Comparison of ENCODE assay signal across 8 cellular contexts in the genomic region with DNA sequence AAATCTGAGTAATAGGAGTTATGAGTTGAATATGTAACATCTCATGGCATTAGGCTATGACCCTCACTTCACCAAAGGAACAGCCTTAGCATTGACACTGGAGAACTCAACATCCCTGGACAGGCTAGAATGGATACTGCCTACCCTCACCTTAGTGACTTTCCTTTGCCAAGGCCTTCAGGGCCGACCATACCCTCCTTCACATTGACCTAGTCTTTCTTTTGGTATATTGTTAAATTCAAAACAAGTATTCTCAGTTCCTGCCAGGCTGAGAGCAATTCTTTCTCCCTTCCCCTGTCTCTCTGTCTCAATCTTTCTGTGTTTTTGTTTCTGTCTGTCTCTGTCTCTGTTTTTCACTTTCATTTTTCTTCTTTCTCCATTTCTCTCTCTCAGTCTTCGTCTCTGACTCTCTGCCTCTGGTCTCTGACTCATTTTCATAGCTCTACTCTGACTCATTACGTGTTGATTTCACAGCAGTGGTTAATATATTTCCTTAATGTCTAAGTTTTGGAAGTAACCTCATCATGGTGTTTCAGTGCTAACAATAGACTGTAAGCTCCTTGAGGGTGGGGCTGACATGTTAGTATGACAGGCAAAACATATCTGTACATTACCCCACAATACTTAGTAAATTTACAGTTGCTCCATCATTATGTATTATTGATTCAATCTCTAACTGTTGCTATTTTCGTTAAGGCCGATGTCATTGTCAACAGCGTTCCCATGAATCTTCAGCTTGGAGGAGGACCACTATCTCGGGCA. TPM values are rescaled to one million over a fixed set of nuclear protein-coding genes. Genes with fewer than 3 reads are reported as not detected.
A peak's percentile ranks its signal among the peaks of the same experiment; 100 is the strongest.
DNase-seq lines count a peak whose midpoint lies in the region; ATAC-seq, FAIRE-seq and TF ChIP-seq lines count a peak whose summit lies in the region.

No MANE protein-coding gene starts in this region.

- DNase-seq in GM12892 (ENCODE audit: insufficient read length) (peak; percentile 40), HTR-8/SVneo (ENCODE audit: insufficient read length, low spot score) (peak; percentile 59), adipocyte (ENCODE audit: low read depth) (peak; percentile 71), smooth muscle cell (lab: John Stamatoyannopoulos, UW; ENCODE audit: unreplicated experiment) (no peak), NCI-H2171 (lab: John Stamatoyannopoulos, UW) (no peak), cortex of kidney (lab: John Stamatoyannopoulos, UW) (no peak), NCI-H524 treated with DMSO at 0.1 percent for 48 hours (lab: John Stamatoyannopoulos, UW) (no peak)

- peak overlapping the region; percentile 50 for H2AFZ ChIP-seq in smooth muscle cell (ENCODE audit: low read depth)

- no peaks in the 10 kb centered on the region for H4K20me1 ChIP-seq in smooth muscle cell (ENCODE audit: low read depth)

- H3K9me3 ChIP-seq in adipocyte (ENCODE audit: control insufficient read depth, low read length) (no peaks in the 10 kb centered on the region), smooth muscle cell (replicated peaks; ENCODE audit: low read depth) (no peaks in the 10 kb centered on the region)

- H3K4me3 ChIP-seq in adipocyte (ENCODE audit: low read length), result peak overlapping the region; percentile 41
- H3K4me3 ChIP-seq in smooth muscle cell, result no peak overlapping the region

- peaks cover 4% of the 10 kb centered on the region for H3K4me1 ChIP-seq in adipocyte (ENCODE audit: control insufficient read depth, insufficient read depth, low read length)
- H3K4me1 ChIP-seq in smooth muscle cell (ENCODE audit: low read depth), result no peaks in the 10 kb centered on the region

- ATAC-seq in GM21717 (IDR thresholded peaks at IDR 0.05; ENCODE audit: unreplicated experiment), result peak; percentile 92

- H3K36me3 ChIP-seq in adipocyte (ENCODE audit: control insufficient read depth, insufficient read depth, low read length, severe bottlenecking), result no peaks in the 10 kb centered on the region
- H3K36me3 ChIP-seq in smooth muscle cell (ENCODE audit: low read depth), result no peaks in the 10 kb centered on the region

- FAIRE-seq in GM12892 (lab: Jason Lieb, UNC) (peak; percentile 91), HTR-8/SVneo (lab: Jason Lieb, UNC) (no peak)

- peak overlapping the region; percentile 75 for H3K27ac ChIP-seq in smooth muscle cell (ENCODE audit: low read depth)

- no peaks in the 10 kb centered on the region for H3K27me3 ChIP-seq in adipocyte (replicated peaks; ENCODE audit: control insufficient read depth, insufficient read depth, low read length)
- H3K27me3 ChIP-seq in smooth muscle cell (ENCODE audit: low read depth), result no peaks in the 10 kb centered on the region

- WGBS in smooth muscle cell (ENCODE audit: low lambda C conversion rate), result 69% methylated on average over 7 of the region's 7 CpGs

- no peaks in the 10 kb centered on the region for H3K79me2 ChIP-seq in smooth muscle cell (ENCODE audit: low read depth)

- H3K4me2 ChIP-seq in smooth muscle cell, result peak overlapping the region; percentile 34

- H3K9ac ChIP-seq in adipocyte (ENCODE audit: low read length) (peak overlapping the region; percentile 72), smooth muscle cell (ENCODE audit: low read depth) (peak overlapping the region; percentile 47)

- H3F3A ChIP-seq in smooth muscle cell (ENCODE audit: low read depth), result no peaks in the 10 kb centered on the region

- TF ChIP-seq POLR2A in GM12892 (IDR thresholded peaks at IDR 0.05; ENCODE audit: low read depth, low read length), result no peak

- no peak for TF ChIP-seq CTCF in smooth muscle cell (IDR thresholded peaks at IDR 0.05; ENCODE audit: borderline replicate concordance, insufficient read depth, poor library complexity, severe bottlenecking)

RNA-seq across cellular contexts. Expression of a gene that starts 32.5 kb away (rescaled TPM):
- 36.6 TPM for polyA plus RNA-seq in GM12892 (2012; ENCODE audit: missing spikeins)
- not detected in 2 replicates for total RNA-seq in smooth muscle cell
- 0.40 TPM in 1 of 2 replicates, not detected in the other for polyA plus RNA-seq in smooth muscle cell

RNA-seq across cellular contexts. Expression of a gene that starts 45.8 kb away (rescaled TPM):
- 17.1 TPM for polyA plus RNA-seq in GM12892 (2012; ENCODE audit: missing spikeins)
- total RNA-seq in smooth muscle cell, result 6.4 and 6.6 TPM in 2 replicates
- 2.2 and 3.6 TPM in 2 replicates for polyA plus RNA-seq in smooth muscle cell

RNA-seq across cellular contexts. Expression of a gene that starts 45.9 kb away (rescaled TPM):
- polyA plus RNA-seq in GM12892 (2012; ENCODE audit: missing spikeins), result 31.5 TPM
- 4.7 and 5.1 TPM in 2 replicates for total RNA-seq in smooth muscle cell
- 1.7 and 3.8 TPM in 2 replicates for polyA plus RNA-seq in smooth muscle cell

Comparison
In these comparisons a context has a peak if more than half of its experiments do, and no peak if none do; other contexts are left out.
1. DNase-seq: peak in GM12892 (single experiment), HTR-8/SVneo (single experiment) and adipocyte (single experiment); none in smooth muscle cell (single experiment), NCI-H2171 (single experiment), cortex of kidney (single experiment) and NCI-H524 treated with DMSO at 0.1 percent for 48 hours (single experiment).